ENCODE assay signal across 1 cellular context in the genomic region with DNA sequence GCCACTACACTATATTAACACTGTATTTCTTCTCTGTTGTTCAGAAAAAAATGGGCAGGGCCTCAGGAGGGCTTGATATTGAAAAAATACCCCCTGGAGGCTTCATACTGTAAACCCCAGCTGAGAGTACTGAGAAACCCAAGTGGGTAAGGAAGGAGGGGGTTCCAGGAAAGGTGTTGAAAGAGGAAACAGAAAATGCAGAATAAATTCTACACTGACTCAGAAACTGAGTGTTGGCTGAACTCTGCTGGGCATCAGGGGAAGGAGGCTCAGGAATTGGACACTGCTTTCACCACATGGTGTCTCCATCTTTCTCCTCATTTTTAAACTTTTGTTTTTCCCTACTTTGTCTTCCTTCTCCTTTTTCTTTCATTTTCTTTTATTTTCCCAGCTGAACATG.
TF ChIP-seq lines count a peak whose summit lies in the region.

No MANE protein-coding gene starts in this region.

TF ChIP-seq in HepG2, 621 proteins besides CTCF, POLR2A, EP300 and RAD21 (continued from another document):
- TF ChIP-seq, protein P1, sequence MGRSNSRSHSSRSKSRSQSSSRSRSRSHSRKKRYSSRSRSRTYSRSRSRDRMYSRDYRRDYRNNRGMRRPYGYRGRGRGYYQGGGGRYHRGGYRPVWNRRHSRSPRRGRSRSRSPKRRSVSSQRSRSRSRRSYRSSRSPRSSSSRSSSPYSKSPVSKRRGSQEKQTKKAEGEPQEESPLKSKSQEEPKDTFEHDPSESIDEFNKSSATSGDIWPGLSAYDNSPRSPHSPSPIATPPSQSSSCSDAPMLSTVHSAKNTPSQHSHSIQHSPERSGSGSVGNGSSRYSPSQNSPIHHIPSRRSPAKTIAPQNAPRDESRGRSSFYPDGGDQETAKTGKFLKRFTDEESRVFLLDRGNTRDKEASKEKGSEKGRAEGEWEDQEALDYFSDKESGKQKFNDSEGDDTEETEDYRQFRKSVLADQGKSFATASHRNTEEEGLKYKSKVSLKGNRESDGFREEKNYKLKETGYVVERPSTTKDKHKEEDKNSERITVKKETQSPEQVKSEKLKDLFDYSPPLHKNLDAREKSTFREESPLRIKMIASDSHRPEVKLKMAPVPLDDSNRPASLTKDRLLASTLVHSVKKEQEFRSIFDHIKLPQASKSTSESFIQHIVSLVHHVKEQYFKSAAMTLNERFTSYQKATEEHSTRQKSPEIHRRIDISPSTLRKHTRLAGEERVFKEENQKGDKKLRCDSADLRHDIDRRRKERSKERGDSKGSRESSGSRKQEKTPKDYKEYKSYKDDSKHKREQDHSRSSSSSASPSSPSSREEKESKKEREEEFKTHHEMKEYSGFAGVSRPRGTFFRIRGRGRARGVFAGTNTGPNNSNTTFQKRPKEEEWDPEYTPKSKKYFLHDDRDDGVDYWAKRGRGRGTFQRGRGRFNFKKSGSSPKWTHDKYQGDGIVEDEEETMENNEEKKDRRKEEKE (IDR thresholded peaks at IDR 0.05), result no peak
- no peak for TF ChIP-seq SRSF9 (IDR thresholded peaks at IDR 0.05; ENCODE audit: borderline replicate concordance, insufficient read depth, low read depth, low read length, poor library complexity, severe bottlenecking)
- TF ChIP-seq ZNF343 (CRISPR knock-in tag; IDR thresholded peaks at IDR 0.05), result no peak
- no peak for TF ChIP-seq CBX5 (CRISPR knock-in tag; IDR thresholded peaks at IDR 0.05; ENCODE audit: borderline replicate concordance)
- TF ChIP-seq HDAC6 (IDR thresholded peaks at IDR 0.05; ENCODE audit: low read depth, low read length), result no peak
- no peak for TF ChIP-seq ARNT2 (CRISPR knock-in tag; IDR thresholded peaks at IDR 0.05; ENCODE audit: low read depth)
- no peak for TF ChIP-seq ZMYM3 (CRISPR knock-in tag; IDR thresholded peaks at IDR 0.05)
- TF ChIP-seq PHF20 (CRISPR knock-in tag; IDR thresholded peaks at IDR 0.05), result no peak
- no peak for TF ChIP-seq ATF7 (IDR thresholded peaks at IDR 0.05)
- no peak for TF ChIP-seq ATF7 (CRISPR knock-in tag; IDR thresholded peaks at IDR 0.05)
- no peak for TF ChIP-seq ISX (CRISPR knock-in tag; conservative IDR thresholded peaks at IDR 0.05)
- no peak for TF ChIP-seq KDM3A (CRISPR knock-in tag; IDR thresholded peaks at IDR 0.05; ENCODE audit: low read depth)
- TF ChIP-seq, protein P2, sequence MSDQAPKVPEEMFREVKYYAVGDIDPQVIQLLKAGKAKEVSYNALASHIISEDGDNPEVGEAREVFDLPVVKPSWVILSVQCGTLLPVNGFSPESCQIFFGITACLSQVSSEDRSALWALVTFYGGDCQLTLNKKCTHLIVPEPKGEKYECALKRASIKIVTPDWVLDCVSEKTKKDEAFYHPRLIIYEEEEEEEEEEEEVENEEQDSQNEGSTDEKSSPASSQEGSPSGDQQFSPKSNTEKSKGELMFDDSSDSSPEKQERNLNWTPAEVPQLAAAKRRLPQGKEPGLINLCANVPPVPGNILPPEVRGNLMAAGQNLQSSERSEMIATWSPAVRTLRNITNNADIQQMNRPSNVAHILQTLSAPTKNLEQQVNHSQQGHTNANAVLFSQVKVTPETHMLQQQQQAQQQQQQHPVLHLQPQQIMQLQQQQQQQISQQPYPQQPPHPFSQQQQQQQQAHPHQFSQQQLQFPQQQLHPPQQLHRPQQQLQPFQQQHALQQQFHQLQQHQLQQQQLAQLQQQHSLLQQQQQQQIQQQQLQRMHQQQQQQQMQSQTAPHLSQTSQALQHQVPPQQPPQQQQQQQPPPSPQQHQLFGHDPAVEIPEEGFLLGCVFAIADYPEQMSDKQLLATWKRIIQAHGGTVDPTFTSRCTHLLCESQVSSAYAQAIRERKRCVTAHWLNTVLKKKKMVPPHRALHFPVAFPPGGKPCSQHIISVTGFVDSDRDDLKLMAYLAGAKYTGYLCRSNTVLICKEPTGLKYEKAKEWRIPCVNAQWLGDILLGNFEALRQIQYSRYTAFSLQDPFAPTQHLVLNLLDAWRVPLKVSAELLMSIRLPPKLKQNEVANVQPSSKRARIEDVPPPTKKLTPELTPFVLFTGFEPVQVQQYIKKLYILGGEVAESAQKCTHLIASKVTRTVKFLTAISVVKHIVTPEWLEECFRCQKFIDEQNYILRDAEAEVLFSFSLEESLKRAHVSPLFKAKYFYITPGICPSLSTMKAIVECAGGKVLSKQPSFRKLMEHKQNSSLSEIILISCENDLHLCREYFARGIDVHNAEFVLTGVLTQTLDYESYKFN (CRISPR knock-in tag; conservative IDR thresholded peaks at IDR 0.05), result no peak
- TF ChIP-seq EED (CRISPR knock-in tag; IDR thresholded peaks at IDR 0.05), result no peak
- TF ChIP-seq ZFP36L2 (CRISPR knock-in tag; IDR thresholded peaks at IDR 0.05), result no peak
